ENCODE assay signal across 36 cellular contexts in the genomic region with DNA sequence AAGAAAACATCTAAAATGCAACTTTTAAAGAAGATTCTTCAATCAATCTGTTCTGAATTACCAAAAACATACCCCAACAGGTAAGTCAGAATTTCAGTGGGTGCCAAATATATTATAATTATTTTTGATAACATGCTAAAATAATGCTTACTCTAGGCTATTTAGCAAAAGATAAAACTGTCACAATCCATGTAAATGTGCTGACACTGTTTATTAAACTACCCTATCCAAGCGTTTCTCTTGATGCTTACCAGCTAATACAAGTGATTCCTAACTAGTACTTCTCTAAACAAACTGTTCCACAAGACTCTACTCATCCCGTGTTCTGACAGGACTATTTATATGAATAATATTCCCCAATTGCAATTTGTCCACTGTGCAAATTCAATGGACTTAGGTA.
"Had no signal": no experiment of that assay in that cellular context is flagged by ENCODE, and none has a peak within 500 bp of the region (broad histone marks: within the 10 kb centered on the region; RNA-seq: fewer than 3 reads in every experiment).

No MANE protein-coding gene starts in this region.

- H3K4me3 ChIP-seq: MG63 had no signal

- H3K27me3 ChIP-seq: MG63 had no signal

- H3K36me3 ChIP-seq: MG63 had no signal

- H3K9me3 ChIP-seq: MG63 had no signal

- DNase-seq: Kasumi-1, MG63, MM.1S, MV-4-11, NCI-H1048, NCI-H1092, NCI-H1092 treated with DMSO at 0.1 percent for 48 hours, NCI-H1105, NCI-H1105 treated with DMSO at 0.1 percent for 48 hours, NCI-H1417, NCI-H1417 treated with DMSO at 0.1 percent for 48 hours, NCI-H1436, NCI-H1436 treated with DMSO at 0.1 percent for 48 hours, NCI-H146, NCI-H1694, NCI-H1694 treated with DMSO at 0.1 percent for 48 hours, NCI-H187, NCI-H187 treated with DMSO at 0.1 percent for 48 hours, NCI-H1930, NCI-H2029, NCI-H2029 treated with DMSO at 0.1 percent for 48 hours, NCI-H2081, NCI-H2081 treated with DMSO at 0.1 percent for 48 hours, NCI-H2107, NCI-H2171, NCI-H2171 treated with DMSO at 0.1 percent for 48 hours, NCI-H2227 treated with DMSO at 0.1 percent for 48 hours, NCI-H226, NCI-H345, NCI-H446, NCI-H446 treated with DMSO at 0.1 percent for 48 hours, NCI-H510A, NCI-H510A treated with DMSO at 0.1 percent for 48 hours, NCI-H524, NCI-H524 treated with DMSO at 0.1 percent for 48 hours, NCI-H526 had no signal
